ENCODE assay signal across 1 cellular context in the genomic region with DNA sequence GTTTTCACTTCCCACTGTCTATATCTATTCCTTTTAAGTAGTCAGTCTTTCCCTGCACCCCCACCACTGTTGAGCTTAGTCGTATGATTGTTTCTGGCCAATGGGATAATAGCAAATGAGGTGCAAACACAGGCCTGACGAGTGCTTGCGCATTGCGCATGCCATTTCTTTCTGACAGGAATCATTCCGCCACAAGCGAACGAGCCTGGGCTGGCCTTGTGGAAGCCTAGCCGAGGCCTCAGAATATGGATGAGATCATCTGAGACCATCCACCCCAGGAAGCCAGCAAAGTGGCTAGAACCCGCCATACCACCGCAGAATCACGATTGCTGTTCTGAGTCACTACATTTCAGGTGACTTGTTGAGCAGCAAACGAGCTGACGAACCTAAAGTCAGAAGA.
TF ChIP-seq lines count a peak whose summit lies in the region.

No MANE protein-coding gene starts in this region.

TF ChIP-seq in GM23338, 12 proteins besides CTCF, POLR2A, EP300 and RAD21 (continued from another document):
- TF ChIP-seq, protein P1, sequence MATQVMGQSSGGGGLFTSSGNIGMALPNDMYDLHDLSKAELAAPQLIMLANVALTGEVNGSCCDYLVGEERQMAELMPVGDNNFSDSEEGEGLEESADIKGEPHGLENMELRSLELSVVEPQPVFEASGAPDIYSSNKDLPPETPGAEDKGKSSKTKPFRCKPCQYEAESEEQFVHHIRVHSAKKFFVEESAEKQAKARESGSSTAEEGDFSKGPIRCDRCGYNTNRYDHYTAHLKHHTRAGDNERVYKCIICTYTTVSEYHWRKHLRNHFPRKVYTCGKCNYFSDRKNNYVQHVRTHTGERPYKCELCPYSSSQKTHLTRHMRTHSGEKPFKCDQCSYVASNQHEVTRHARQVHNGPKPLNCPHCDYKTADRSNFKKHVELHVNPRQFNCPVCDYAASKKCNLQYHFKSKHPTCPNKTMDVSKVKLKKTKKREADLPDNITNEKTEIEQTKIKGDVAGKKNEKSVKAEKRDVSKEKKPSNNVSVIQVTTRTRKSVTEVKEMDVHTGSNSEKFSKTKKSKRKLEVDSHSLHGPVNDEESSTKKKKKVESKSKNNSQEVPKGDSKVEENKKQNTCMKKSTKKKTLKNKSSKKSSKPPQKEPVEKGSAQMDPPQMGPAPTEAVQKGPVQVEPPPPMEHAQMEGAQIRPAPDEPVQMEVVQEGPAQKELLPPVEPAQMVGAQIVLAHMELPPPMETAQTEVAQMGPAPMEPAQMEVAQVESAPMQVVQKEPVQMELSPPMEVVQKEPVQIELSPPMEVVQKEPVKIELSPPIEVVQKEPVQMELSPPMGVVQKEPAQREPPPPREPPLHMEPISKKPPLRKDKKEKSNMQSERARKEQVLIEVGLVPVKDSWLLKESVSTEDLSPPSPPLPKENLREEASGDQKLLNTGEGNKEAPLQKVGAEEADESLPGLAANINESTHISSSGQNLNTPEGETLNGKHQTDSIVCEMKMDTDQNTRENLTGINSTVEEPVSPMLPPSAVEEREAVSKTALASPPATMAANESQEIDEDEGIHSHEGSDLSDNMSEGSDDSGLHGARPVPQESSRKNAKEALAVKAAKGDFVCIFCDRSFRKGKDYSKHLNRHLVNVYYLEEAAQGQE (IDR thresholded peaks at IDR 0.05; ENCODE audit: unreplicated experiment): no peak
TF ChIP-seq in GM23338: peak in this region for 0.
